9 cellular contexts compared by ENCODE assay signal in genomic region chr1:226974544-226975258, GRCh38. TPM values are rescaled to one million over a fixed set of nuclear protein-coding genes. Genes with fewer than 3 reads are reported as not detected.
DNase-seq lines count a peak whose midpoint lies in the region; TF ChIP-seq lines count a peak whose summit lies in the region.
"Had no signal": no experiment of that assay in that cellular context is flagged by ENCODE, and none has a peak within 500 bp of the region (broad histone marks: within the 10 kb centered on the region; RNA-seq: fewer than 3 reads in every experiment).

No MANE protein-coding gene starts in this region.

- H3K9me3 ChIP-seq in NT2/D1 (ENCODE audit: insufficient read depth, low read length) (peaks cover 10% of the 10 kb centered on the region; the same call in 1 of the 2 replicates), testis (no peaks in the 10 kb centered on the region)

- WGBS in testis, 2 donors, result 42 to 48% methylated on average over 14 of the region's 14 CpGs

- intact Hi-C loops in testis (cut with DNase I; ENCODE audit: low total_unique reads), result no loop called here

- peak overlapping the region; percentile 66 for H3K27ac ChIP-seq in testis

- peak overlapping the region; percentile 51 for H3K9ac ChIP-seq in NT2/D1 (ENCODE audit: insufficient read length, low read depth)

- TF ChIP-seq CTCF in testis (IDR thresholded peaks at IDR 0.05), result no peak

- H3K36me3 ChIP-seq in NT2/D1 (ENCODE audit: insufficient read depth, insufficient read length, low read length) (peaks cover 6% of the 10 kb centered on the region), testis (ENCODE audit: low read depth, missing control alignments) (no peaks in the 10 kb centered on the region)

- H3K4me3 ChIP-seq in NT2/D1 (ENCODE audit: insufficient read length, low read depth) (no peak overlapping the region), testis (no peak overlapping the region)

- H3K4me1 ChIP-seq in NT2/D1 (ENCODE audit: insufficient read depth, insufficient read length) (peaks cover 28% of the 10 kb centered on the region), testis (peaks cover 29% of the 10 kb centered on the region)

- no peak for TF ChIP-seq POLR2A in testis (IDR thresholded peaks at IDR 0.05)

- no peak for DNase-seq in NT2/D1 (ENCODE audit: low read depth, low spot score)
- DNase-seq in ecto neural progenitor cell (ENCODE audit: low spot score), result peak; percentile 47
- DNase-seq in mucosa of gallbladder (ENCODE audit: low spot score), result peak; percentile 44
- peak; percentile 37 for DNase-seq in testis
- DNase-seq in SKM-1 (lab: John Stamatoyannopoulos, UW; ENCODE audit: unreplicated experiment), result no peak
- no peak for DNase-seq in NAMALWA (ENCODE audit: low spot score)
- DNase-seq in GM19240 (ENCODE audit: insufficient read length, low spot score), result no peak
- DNase-seq: NCI-H2029 treated with DMSO at 0.1 percent for 48 hours, T-helper 1 cell had no signal

- H3K27me3 ChIP-seq in NT2/D1 (ENCODE audit: insufficient read depth, insufficient read length) (no peaks in the 10 kb centered on the region), testis (no peaks in the 10 kb centered on the region)

RNA-seq across cellular contexts. Expression of gene COQ8A, which starts 34.6 kb away (rescaled TPM):
- total RNA-seq in mucosa of gallbladder (109 TPM), testis (10 to 100 TPM; 39.2 to 46.8 TPM)
- 34.4 TPM for polyA plus RNA-seq in testis (ENCODE audit: insufficient read depth, low read depth, low replicate concordance)

Comparison
In these comparisons a context has a peak if more than half of its experiments do, and no peak if none do; other contexts are left out.
1. DNase-seq: peak in ecto neural progenitor cell (single experiment), mucosa of gallbladder (single experiment) and testis (single experiment); none in NT2/D1 (single experiment), SKM-1 (single experiment), NAMALWA (single experiment) and GM19240 (single experiment).